In the genomic region with DNA sequence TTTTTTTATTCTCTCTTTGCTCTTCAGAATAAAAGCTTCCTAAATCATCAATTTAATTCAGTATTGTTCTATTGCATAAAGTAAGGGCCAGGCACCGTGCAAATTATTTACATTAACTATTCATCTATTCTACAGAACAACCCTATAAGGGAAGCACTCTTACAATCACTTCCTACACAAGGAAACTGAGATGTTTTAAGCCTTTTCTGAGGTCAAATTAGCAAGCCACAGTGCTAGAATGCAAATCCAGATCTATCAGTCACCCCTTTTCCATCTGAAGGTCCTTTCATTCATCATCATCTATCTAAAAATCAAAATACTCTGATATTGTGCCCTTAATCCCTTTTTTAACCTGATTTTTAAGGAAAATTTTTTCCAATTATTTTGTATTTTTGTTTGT, we compare ENCODE assay signal across 13 cellular contexts. TPM values are rescaled to one million over a fixed set of nuclear protein-coding genes. Genes with fewer than 3 reads are reported as not detected.
DNase-seq lines count a peak whose midpoint lies in the region; ATAC-seq and TF ChIP-seq lines count a peak whose summit lies in the region.
"Had no signal": no experiment of that assay in that cellular context is flagged by ENCODE, and none has a peak within 500 bp of the region (broad histone marks: within the 10 kb centered on the region; RNA-seq: fewer than 3 reads in every experiment).

No MANE protein-coding gene starts in this region.

- H3K27me3 Mint-ChIP-seq in stimulated activated naive B cell treated with anti-CD40 and anti-IgM and Interleukin-4, amounts not matched to agents 10 μg/mL and 1 μg/mL and 100 μg/mL, for 72 hours: peaks cover 20 to 21% of the 10 kb centered on the region in 2 donors
- no peaks in the 10 kb centered on the region for H3K27me3 Mint-ChIP-seq in WTC11 (ENCODE audit: low read depth)
- H3K27me3 Mint-ChIP-seq: type B pancreatic cell had no signal

- H3K36me3 Mint-ChIP-seq in stimulated activated naive B cell treated with anti-CD40 and anti-IgM and Interleukin-4, amounts not matched to agents 10 μg/mL and 1 μg/mL and 100 μg/mL, for 72 hours: no peaks in the 10 kb centered on the region
- no peaks in the 10 kb centered on the region for H3K36me3 Mint-ChIP-seq in WTC11
- H3K36me3 Mint-ChIP-seq: CD14-positive monocyte, type B pancreatic cell had no signal

- H3K4me3 Mint-ChIP-seq in stimulated activated naive B cell treated with anti-CD40 and anti-IgM and Interleukin-4, amounts not matched to agents 10 μg/mL and 1 μg/mL and 100 μg/mL, for 72 hours: no peak overlapping the region
- H3K4me3 Mint-ChIP-seq in WTC11: no peak overlapping the region
- H3K4me3 Mint-ChIP-seq: CD14-positive monocyte, type B pancreatic cell had no signal

- no peak overlapping the region for H3K27ac Mint-ChIP-seq in stimulated activated naive B cell treated with anti-CD40 and anti-IgM and Interleukin-4, amounts not matched to agents 10 μg/mL and 1 μg/mL and 100 μg/mL, for 72 hours
- H3K27ac Mint-ChIP-seq in WTC11: no peak overlapping the region
- H3K27ac Mint-ChIP-seq: CD14-positive monocyte, type B pancreatic cell had no signal

- TF ChIP-seq CTCF in omental fat pad (IDR thresholded peaks at IDR 0.05) (no peak), WTC11 (IDR thresholded peaks at IDR 0.05) (no peak)

- H3K9me3 Mint-ChIP-seq in stimulated activated naive B cell treated with anti-CD40 and anti-IgM and Interleukin-4, amounts not matched to agents 10 μg/mL and 1 μg/mL and 100 μg/mL, for 72 hours: no peaks in the 10 kb centered on the region
- H3K9me3 Mint-ChIP-seq in WTC11: no peaks in the 10 kb centered on the region
- H3K9me3 Mint-ChIP-seq: type B pancreatic cell had no signal

- no peak for DNase-seq in stimulated activated naive B cell treated with anti-CD40 and anti-IgM and Interleukin-4, amounts not matched to agents 10 μg/mL and 1 μg/mL and 100 μg/mL, for 72 hours
- DNase-seq in omental fat pad (ENCODE audit: low spot score) (no peak), NCI-H146 treated with DMSO at 0.1 percent for 48 hours (lab: John Stamatoyannopoulos, UW; ENCODE audit: unreplicated experiment) (no peak), WTC11 (ENCODE audit: low spot score) (no peak)
- DNase-seq: islet precursor cell; sigmoid colon; SJCRH30; stimulated activated CD4-positive, alpha-beta T cell treated with anti-CD3 and anti-CD28 coated beads, Interleukin-4, amount 100 ng/mL, for 1 hour had no signal

- H3K4me1 Mint-ChIP-seq in stimulated activated naive B cell treated with anti-CD40 and anti-IgM and Interleukin-4, amounts not matched to agents 10 μg/mL and 1 μg/mL and 100 μg/mL, for 72 hours: peaks cover 4 to 14% of the 10 kb centered on the region in 2 donors
- H3K4me1 Mint-ChIP-seq in WTC11: peaks cover 9% of the 10 kb centered on the region
- H3K4me1 Mint-ChIP-seq: CD14-positive monocyte had no signal

- CTCF ChIA-PET in WTC11 (lab: Charles Lee): no interaction called here

- peak; percentile 73 for ATAC-seq in GM18909 (IDR thresholded peaks at IDR 0.05; ENCODE audit: poor library complexity, unreplicated experiment)
- ATAC-seq in GM21528 (IDR thresholded peaks at IDR 0.05; ENCODE audit: low FRiP score, unreplicated experiment): peak; percentile 65
- peak; percentile 49 for ATAC-seq in HG03064 (IDR thresholded peaks at IDR 0.05; ENCODE audit: low read depth, unreplicated experiment)
- peak; percentile 67 to 71 for ATAC-seq in stimulated activated naive B cell treated with anti-CD40 and anti-IgM and Interleukin-4, amounts not matched to agents 10 μg/mL and 1 μg/mL and 100 μg/mL, for 72 hours (replicated peaks)
- no peak for ATAC-seq in omental fat pad (ENCODE audit: low FRiP score)
- ATAC-seq in WTC11: no peak

- POLR2A ChIA-PET in WTC11 (lab: Charles Lee): no interaction called here

TF ChIP-seq in WTC11, 78 proteins besides CTCF, POLR2A, EP300 and RAD21:
- TF ChIP-seq CBFB (CRISPR knock-in tag; IDR thresholded peaks at IDR 0.05; ENCODE audit: low read depth) (no peak), MYBL2 (CRISPR knock-in tag; IDR thresholded peaks at IDR 0.05) (no peak), HMGA2 (CRISPR knock-in tag; IDR thresholded peaks at IDR 0.05) (no peak), ZNF317 (CRISPR knock-in tag; IDR thresholded peaks at IDR 0.05; ENCODE audit: borderline replicate concordance, low read depth) (no peak), NFYB (CRISPR knock-in tag; conservative IDR thresholded peaks at IDR 0.05; ENCODE audit: low read depth) (no peak), RELA (CRISPR knock-in tag; IDR thresholded peaks at IDR 0.05; ENCODE audit: borderline replicate concordance) (no peak), GTF2I (CRISPR knock-in tag; conservative IDR thresholded peaks at IDR 0.05) (no peak)
- TF ChIP-seq, protein P1, sequence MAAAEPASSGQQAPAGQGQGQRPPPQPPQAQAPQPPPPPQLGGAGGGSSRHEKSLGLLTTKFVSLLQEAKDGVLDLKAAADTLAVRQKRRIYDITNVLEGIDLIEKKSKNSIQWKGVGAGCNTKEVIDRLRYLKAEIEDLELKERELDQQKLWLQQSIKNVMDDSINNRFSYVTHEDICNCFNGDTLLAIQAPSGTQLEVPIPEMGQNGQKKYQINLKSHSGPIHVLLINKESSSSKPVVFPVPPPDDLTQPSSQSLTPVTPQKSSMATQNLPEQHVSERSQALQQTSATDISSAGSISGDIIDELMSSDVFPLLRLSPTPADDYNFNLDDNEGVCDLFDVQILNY (CRISPR knock-in tag; IDR thresholded peaks at IDR 0.05): no peak
- TF ChIP-seq, protein P2, sequence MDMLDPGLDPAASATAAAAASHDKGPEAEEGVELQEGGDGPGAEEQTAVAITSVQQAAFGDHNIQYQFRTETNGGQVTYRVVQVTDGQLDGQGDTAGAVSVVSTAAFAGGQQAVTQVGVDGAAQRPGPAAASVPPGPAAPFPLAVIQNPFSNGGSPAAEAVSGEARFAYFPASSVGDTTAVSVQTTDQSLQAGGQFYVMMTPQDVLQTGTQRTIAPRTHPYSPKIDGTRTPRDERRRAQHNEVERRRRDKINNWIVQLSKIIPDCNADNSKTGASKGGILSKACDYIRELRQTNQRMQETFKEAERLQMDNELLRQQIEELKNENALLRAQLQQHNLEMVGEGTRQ (CRISPR knock-in tag; IDR thresholded peaks at IDR 0.05): no peak
- TF ChIP-seq, protein P3, sequence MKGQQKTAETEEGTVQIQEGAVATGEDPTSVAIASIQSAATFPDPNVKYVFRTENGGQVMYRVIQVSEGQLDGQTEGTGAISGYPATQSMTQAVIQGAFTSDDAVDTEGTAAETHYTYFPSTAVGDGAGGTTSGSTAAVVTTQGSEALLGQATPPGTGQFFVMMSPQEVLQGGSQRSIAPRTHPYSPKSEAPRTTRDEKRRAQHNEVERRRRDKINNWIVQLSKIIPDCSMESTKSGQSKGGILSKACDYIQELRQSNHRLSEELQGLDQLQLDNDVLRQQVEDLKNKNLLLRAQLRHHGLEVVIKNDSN (CRISPR knock-in tag; IDR thresholded peaks at IDR 0.05): no peak

RNA-seq across cellular contexts. Expression of a gene that starts 31.2 kb away (rescaled TPM):
- total RNA-seq in omental fat pad (1 to 10 TPM in 3 of 4 donors, under 1 TPM in 1; 0.24 to 1.9 (median 1.5) TPM), WTC11 (2021) (0.13 to 0.18 TPM (median 0.16 TPM) in 3 replicates)

Comparison
In these comparisons a context has a peak if more than half of its experiments do, and no peak if none do; other contexts are left out.
1. ATAC-seq: peak in GM18909 (single experiment), GM21528 (single experiment), HG03064 (single experiment) and stimulated activated naive B cell treated with anti-CD40 and anti-IgM and Interleukin-4, amounts not matched to agents 10 μg/mL and 1 μg/mL and 100 μg/mL, for 72 hours (2 of 2); none in omental fat pad (single experiment) and WTC11 (single experiment).